Comparison of ENCODE assay signal across 7 cellular contexts in genomic region chr2:74527741-74528140, GRCh38. TPM values are rescaled to one million over a fixed set of nuclear protein-coding genes. Genes with fewer than 3 reads are reported as not detected.
A peak's percentile ranks its signal among the peaks of the same experiment; 100 is the strongest.
DNase-seq lines count a peak whose midpoint lies in the region; TF ChIP-seq lines count a peak whose summit lies in the region.
"Had no signal": no experiment of that assay in that cellular context is flagged by ENCODE, and none has a peak within 500 bp of the region (broad histone marks: within the 10 kb centered on the region; RNA-seq: fewer than 3 reads in every experiment).

No MANE protein-coding gene starts in this region.

- no peak overlapping the region for H2AFZ ChIP-seq in OCI-LY1 (ENCODE audit: low read length)

- peaks cover 9 to 26% (median 10%) of the 10 kb centered on the region in 3 donors for H3K27me3 Mint-ChIP-seq in immature natural killer cell (ENCODE audit: low read depth in 3 of 3)

- peaks cover 10% of the 10 kb centered on the region for H3K79me2 ChIP-seq in OCI-LY1 (ENCODE audit: insufficient read depth, low read length)

- H3K27me3 ChIP-seq in OCI-LY1 (ENCODE audit: insufficient read depth, low read length) = no peaks in the 10 kb centered on the region
- H3K27me3 ChIP-seq: esophagus squamous epithelium had no signal

- no peak for TF ChIP-seq CTCF in OCI-LY1 (IDR thresholded peaks at IDR 0.05; ENCODE audit: low read length)

- H3K9me2 ChIP-seq in OCI-LY1 (ENCODE audit: low read depth, low read length) = no peaks in the 10 kb centered on the region

- no peaks in the 10 kb centered on the region for H3F3A ChIP-seq in OCI-LY1 (ENCODE audit: insufficient read depth, low read length)

- peak overlapping the region; percentile 93; the same call in 1 of the 2 replicates for H3K4me2 ChIP-seq in OCI-LY1 (ENCODE audit: low read length)

- peaks cover 12 to 24% (median 16%) of the 10 kb centered on the region in 3 donors for H3K36me3 Mint-ChIP-seq in immature natural killer cell

- H3K4me3 Mint-ChIP-seq in immature natural killer cell = peak overlapping the region; percentile 93 to 97 (median 95)

- H3K4me1 Mint-ChIP-seq in immature natural killer cell = peaks cover 41 to 43% of the 10 kb centered on the region in 2 donors

- peaks cover 29% of the 10 kb centered on the region for H3K4me1 ChIP-seq in OCI-LY1 (ENCODE audit: insufficient read depth, low read length, severe bottlenecking)

- DNase-seq in immature natural killer cell (no peak), UCSD-AML1 (lab: John Stamatoyannopoulos, UW; ENCODE audit: unreplicated experiment) (no peak), COR-L47 (lab: John Stamatoyannopoulos, UW) (no peak)
- DNase-seq: activated CD8-positive, alpha-beta memory T cell treated with anti-CD3 and anti-CD28 coated beads, Interleukin-2, amount 50 U/mL, for 48 hours; esophagus squamous epithelium; KBM-7 had no signal

- H3K36me3 ChIP-seq in OCI-LY1 (ENCODE audit: insufficient read depth, low read length) = peaks cover 50% of the 10 kb centered on the region

- no peak overlapping the region for H3K27ac ChIP-seq in OCI-LY1 (ENCODE audit: low read depth, low read length, poor library complexity, severe bottlenecking)

- H4K20me1 ChIP-seq in OCI-LY1 (ENCODE audit: insufficient read depth, low read length) = no peaks in the 10 kb centered on the region

- peak overlapping the region; percentile 61 to 96 (median 94) for H3K27ac Mint-ChIP-seq in immature natural killer cell

- no peaks in the 10 kb centered on the region for H3K9me3 Mint-ChIP-seq in immature natural killer cell

- H3K4me3 ChIP-seq in OCI-LY1 (ENCODE audit: low read depth, low read length, poor library complexity, severe bottlenecking) = peak overlapping the region; percentile 91

- no peak overlapping the region for H3K9ac ChIP-seq in OCI-LY1 (ENCODE audit: low read length)

- H3K9me3 ChIP-seq in OCI-LY1 (ENCODE audit: low read length) = no peaks in the 10 kb centered on the region
- H3K9me3 ChIP-seq: esophagus squamous epithelium had no signal

RNA-seq across cellular contexts. Expression of gene DQX1, which starts 1.7 kb away (rescaled TPM):
- not detected for polyA plus RNA-seq in immature natural killer cell

RNA-seq across cellular contexts. Expression of gene AUP1, which starts 1.8 kb away (rescaled TPM):
- 100 to 1,000 TPM; 107 to 126 (median 118) TPM for polyA plus RNA-seq in immature natural killer cell

RNA-seq across cellular contexts. Expression of gene HTRA2, which starts 2.0 kb away (rescaled TPM):
- 10 to 100 TPM; 26.5 to 27.2 (median 27.0) TPM for polyA plus RNA-seq in immature natural killer cell

RNA-seq across cellular contexts. Expression of gene TLX2, which starts 13.5 kb away (rescaled TPM):
- not detected for polyA plus RNA-seq in immature natural killer cell

RNA-seq across cellular contexts. Expression of gene PCGF1, which starts 20.2 kb away (rescaled TPM):
- 10 to 100 TPM; 18.8 to 22.8 (median 19.5) TPM for polyA plus RNA-seq in immature natural killer cell
